ENCODE assay signal across 8 cellular contexts in the genomic region with DNA sequence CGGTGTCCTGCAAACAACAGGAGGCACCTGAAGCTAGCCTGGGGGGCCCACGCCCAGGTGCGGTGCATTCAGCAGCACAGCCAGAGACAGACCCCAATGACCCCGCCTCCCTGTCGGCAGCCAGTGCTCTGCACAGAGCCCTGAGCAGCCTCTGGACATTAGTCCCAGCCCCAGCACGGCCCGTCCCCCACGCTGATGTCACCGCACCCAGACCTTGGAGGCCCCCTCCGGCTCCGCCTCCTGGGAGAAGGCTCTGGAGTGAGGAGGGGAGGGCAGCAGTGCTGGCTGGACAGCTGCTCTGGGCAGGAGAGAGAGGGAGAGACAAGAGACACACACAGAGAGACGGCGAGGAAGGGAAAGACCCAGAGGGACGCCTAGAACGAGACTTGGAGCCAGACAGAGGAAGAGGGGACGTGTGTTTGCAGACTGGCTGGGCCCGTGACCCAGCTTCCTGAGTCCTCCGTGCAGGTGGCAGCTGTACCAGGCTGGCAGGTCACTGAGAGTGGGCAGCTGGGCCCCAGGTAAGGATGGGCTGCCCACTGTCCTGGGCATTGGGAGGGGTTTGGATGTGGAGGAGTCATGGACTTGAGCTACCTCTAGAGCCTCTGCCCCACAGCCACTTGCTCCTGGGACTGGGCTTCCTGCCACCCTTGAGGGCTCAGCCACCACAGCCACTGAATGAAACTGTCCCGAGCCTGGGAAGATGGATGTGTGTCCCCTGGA. TPM values are rescaled to one million over a fixed set of nuclear protein-coding genes. Genes with fewer than 3 reads are reported as not detected.
DNase-seq lines count a peak whose midpoint lies in the region; ATAC-seq, FAIRE-seq and TF ChIP-seq lines count a peak whose summit lies in the region.

A gene (plus strand): TSS at position 278 of the 723 bp plus-strand sequence. CDS start 2,389 bp downstream, outside the sequence.

- FAIRE-seq in small intestine (lab: Jason Lieb, UNC) = no peak

- in situ Hi-C loops in astrocyte of the spinal cord (cut with HindIII; ENCODE audit: low sequenced_read_pairs) = no loop called here

- peak within 1 kb of the TSS; percentile 63 to 77 (median 71) for H3K4me3 Mint-ChIP-seq in CD4-positive, CD25-positive, alpha-beta regulatory T cell

- no peak for TF ChIP-seq CTCF in astrocyte of the spinal cord (IDR thresholded peaks at IDR 0.05; ENCODE audit: low read depth, low read length)

- H3K27ac ChIP-seq in CD4-positive, CD25-positive, alpha-beta regulatory T cell (ENCODE audit: insufficient read depth, low read length, poor library complexity, severe bottlenecking) = no peak within 1 kb of the TSS
- no peak within 1 kb of the TSS for H3K27ac ChIP-seq in small intestine (ENCODE audit: low read depth in 1 of 2, low read length in 1 of 2)

- H3K4me1 ChIP-seq in CD4-positive, CD25-positive, alpha-beta regulatory T cell (ENCODE audit: control insufficient read depth, insufficient read depth, low read length, poor library complexity, severe bottlenecking) = peaks cover 11% of the 10 kb centered on the region
- H3K4me1 ChIP-seq in small intestine (ENCODE audit: control insufficient read depth in 2 of 2, insufficient read depth in 1 of 2, low read depth in 1 of 2, low read length in 1 of 2) = no peaks in the 10 kb centered on the region

- peak within 1 kb of the TSS in 2 of 3 donors; percentile 70 to 71 for H3K27ac Mint-ChIP-seq in CD4-positive, CD25-positive, alpha-beta regulatory T cell

- H3K36me3 ChIP-seq in CD4-positive, CD25-positive, alpha-beta regulatory T cell (ENCODE audit: control insufficient read depth, insufficient read depth, low read length) = no peaks in the 10 kb centered on the region
- H3K36me3 ChIP-seq in small intestine (ENCODE audit: control insufficient read depth in 2 of 2, insufficient read depth in 2 of 2, low read length in 2 of 2) = peaks cover 0 to 4% of the 10 kb centered on the region in 2 donors

- no peaks in the 10 kb centered on the region for H3K27me3 ChIP-seq in CD4-positive, CD25-positive, alpha-beta regulatory T cell (ENCODE audit: control insufficient read depth, insufficient read depth, low read length)
- H3K27me3 ChIP-seq in small intestine (ENCODE audit: control insufficient read depth in 2 of 2, insufficient read depth in 2 of 2, low read length in 2 of 2) = no peaks in the 10 kb centered on the region

- ATAC-seq in CD4-positive, CD25-positive, alpha-beta regulatory T cell (ENCODE audit: low read depth in 2 of 2) = no peak
- ATAC-seq in HG03025 (IDR thresholded peaks at IDR 0.05; ENCODE audit: low FRiP score, unreplicated experiment) (no peak), HG02571 (IDR thresholded peaks at IDR 0.05; ENCODE audit: unreplicated experiment) (no peak), HG03095 (IDR thresholded peaks at IDR 0.05; ENCODE audit: unreplicated experiment) (no peak)

- H3K9me3 Mint-ChIP-seq in CD4-positive, CD25-positive, alpha-beta regulatory T cell = no peaks in the 10 kb centered on the region

- H3K36me3 Mint-ChIP-seq in CD4-positive, CD25-positive, alpha-beta regulatory T cell = peaks cover 5% of the 10 kb centered on the region

- 14 to 18% (median 16%) methylated on average over 17 to 19 of the region's 19 CpGs for WGBS in small intestine, 3 donors

- peak within 1 kb of the TSS; percentile 47 for H3K4me3 ChIP-seq in CD4-positive, CD25-positive, alpha-beta regulatory T cell (ENCODE audit: low read depth, low read length)
- peak within 1 kb of the TSS; percentile 35 for H3K4me3 ChIP-seq in astrocyte of the spinal cord (ENCODE audit: low read depth, low read length)
- peak within 1 kb of the TSS in 1 of 2 donors; percentile 6 for H3K4me3 ChIP-seq in small intestine (ENCODE audit: low read depth in 1 of 2, low read length in 2 of 2)

- H3K9me3 ChIP-seq in CD4-positive, CD25-positive, alpha-beta regulatory T cell (ENCODE audit: control insufficient read depth in 2 of 2, low read length in 2 of 2) = no peaks in the 10 kb centered on the region
- no peaks in the 10 kb centered on the region for H3K9me3 ChIP-seq in small intestine (ENCODE audit: control insufficient read depth, low read depth)

- H3K4me1 Mint-ChIP-seq in CD4-positive, CD25-positive, alpha-beta regulatory T cell = peaks cover 0 to 12% (median 0%) of the 10 kb centered on the region in 4 donors

- peaks cover 11% of the 10 kb centered on the region for H3K27me3 Mint-ChIP-seq in CD4-positive, CD25-positive, alpha-beta regulatory T cell

- no peak for DNase-seq in CD4-positive, CD25-positive, alpha-beta regulatory T cell
- DNase-seq in NCI-H1417 treated with DMSO at 0.1 percent for 48 hours (lab: John Stamatoyannopoulos, UW) (peak; percentile 25), astrocyte of the spinal cord (ENCODE audit: low read depth, low spot score) (no peak), iPS-NIHi7 (ENCODE audit: extremely low spot score) (peak; percentile 69), small intestine (peak; percentile 50)

RNA-seq across cellular contexts. Expression of the gene that starts here (rescaled TPM):
- 0.84 TPM for total RNA-seq in CD4-positive, CD25-positive, alpha-beta regulatory T cell
- under 1 TPM in 3 of 4 donors, not detected in 1; 0.12 to 0.22 (median 0.14) TPM for polyA plus RNA-seq in CD4-positive, CD25-positive, alpha-beta regulatory T cell
- 1 to 10 TPM; 1.4 to 2.8 (median 1.6) TPM for polyA plus RNA-seq in small intestine

Comparison
In these comparisons a context has a peak if more than half of its experiments do, and no peak if none do; other contexts are left out.
1. DNase-seq: peak in NCI-H1417 treated with DMSO at 0.1 percent for 48 hours (single experiment), iPS-NIHi7 (single experiment) and small intestine (single experiment); none in CD4-positive, CD25-positive, alpha-beta regulatory T cell (0 of 3) and astrocyte of the spinal cord (single experiment).